ENCODE assay signal across 8 cellular contexts in genomic region chr18:22933958-22934423, GRCh38. TPM values are rescaled to one million over a fixed set of nuclear protein-coding genes. Genes with fewer than 3 reads are reported as not detected.
DNase-seq lines count a peak whose midpoint lies in the region; ATAC-seq, FAIRE-seq and TF ChIP-seq lines count a peak whose summit lies in the region.

No MANE protein-coding gene starts in this region.

- FAIRE-seq in bronchial epithelial cell (lab: Jason Lieb, UNC), result no peak

- H3K4me1 ChIP-seq in BLaER1 treated with 17β-estradiol and CSF1 and Interleukin-3, amounts not matched to agents 10 nM and 100 nM, result peaks cover 18 to 40% (median 31%) of the 10 kb centered on the region in 10 experiments
- peaks cover 60% of the 10 kb centered on the region for H3K4me1 ChIP-seq in KMS-11 (ENCODE audit: low read depth, poor library complexity, severe bottlenecking)
- no peaks in the 10 kb centered on the region for H3K4me1 ChIP-seq in naive thymus-derived CD4-positive, alpha-beta T cell (ENCODE audit: control insufficient read depth in 2 of 2, insufficient read depth in 2 of 2, low read length in 2 of 2)

- no peaks in the 10 kb centered on the region for H3K9me3 Mint-ChIP-seq in naive thymus-derived CD4-positive, alpha-beta T cell

- H3K27ac ChIP-seq in BLaER1 treated with 17β-estradiol and CSF1 and Interleukin-3, amounts not matched to agents 10 nM and 100 nM, result peak overlapping the region in 10 of 11 experiments; percentile 89 to 96 (median 94); a peak in 20 of 22 replicates
- H3K27ac ChIP-seq in KMS-11, result peak overlapping the region; percentile 80
- H3K27ac ChIP-seq in naive thymus-derived CD4-positive, alpha-beta T cell (ENCODE audit: low read depth, low read length), result peak overlapping the region; percentile 86

- H3K4me2 ChIP-seq in BLaER1 treated with 17β-estradiol and CSF1 and Interleukin-3, amounts not matched to agents 10 nM and 100 nM, result peak overlapping the region; percentile 77 to 94 (median 86)
- H3K4me2 ChIP-seq in KMS-11, result peak overlapping the region; percentile 89

- H3K4me3 ChIP-seq in BLaER1 treated with 17β-estradiol and CSF1 and Interleukin-3, amounts not matched to agents 10 nM and 100 nM, result peak overlapping the region; percentile 62 to 88 (median 79)
- H3K4me3 ChIP-seq in KMS-11 (IDR thresholded peaks at IDR 0.05; ENCODE audit: insufficient read depth, low read depth, low read length) (peak overlapping the region; percentile 62), bronchial epithelial cell (ENCODE audit: low read depth, low read length) (peak overlapping the region; percentile 56)
- peak overlapping the region; percentile 92 for H3K4me3 ChIP-seq in naive thymus-derived CD4-positive, alpha-beta T cell (ENCODE audit: low read length)

- POLR2A ChIA-PET in naive thymus-derived CD4-positive, alpha-beta T cell (lab: Charles Lee), result interaction anchor here (1.0 kb wide), 1 partner anchor 9 kb away, joined by 5 read pairs; no protein-coding TSS in a partner anchor

- CTCF ChIA-PET in naive thymus-derived CD4-positive, alpha-beta T cell (lab: Charles Lee), result interaction anchor here (6.4 kb wide), 1 partner anchor 49 kb away, joined by 60 read pairs; no protein-coding TSS in a partner anchor

- DNase-seq in bronchial epithelial cell (ENCODE audit: low read depth) (peak; percentile 20), NCI-H748 (lab: John Stamatoyannopoulos, UW; ENCODE audit: unreplicated experiment) (no peak), NCI-H446 treated with DMSO at 0.1 percent for 48 hours (lab: John Stamatoyannopoulos, UW) (no peak)
- DNase-seq in naive thymus-derived CD4-positive, alpha-beta T cell, result no peak

- H3K36me3 ChIP-seq in BLaER1 treated with 17β-estradiol and CSF1 and Interleukin-3, amounts not matched to agents 10 nM and 100 nM, result peaks cover 10 to 31% (median 25%) of the 10 kb centered on the region in 11 experiments; a peak in 21 of 22 replicates
- peaks cover 5% of the 10 kb centered on the region; the same call in 1 of the 2 replicates for H3K36me3 ChIP-seq in KMS-11 (ENCODE audit: insufficient read depth)
- H3K36me3 ChIP-seq in bronchial epithelial cell (ENCODE audit: control insufficient read depth, insufficient read depth, low read length), result peaks cover 7% of the 10 kb centered on the region
- no peaks in the 10 kb centered on the region for H3K36me3 ChIP-seq in naive thymus-derived CD4-positive, alpha-beta T cell (ENCODE audit: control insufficient read depth in 2 of 3, insufficient read depth in 3 of 3, low read length in 3 of 3)

- peak overlapping the region; percentile 84 to 97 (median 92) for H3K4me3 Mint-ChIP-seq in naive thymus-derived CD4-positive, alpha-beta T cell

- peak overlapping the region in 7 of 9 donors; percentile 67 to 92 (median 85) for H3K27ac Mint-ChIP-seq in naive thymus-derived CD4-positive, alpha-beta T cell

- intact Hi-C loops in naive thymus-derived CD4-positive, alpha-beta T cell (cut with micrococcal nuclease), result loop anchor here (1.0 to 10.0 kb wide), 11 partner anchors 122 to 1491 kb away; partner anchors contain the start of genes NPC1 (in 2 of the 2), RMC1 (in 2 of the 2), IMPACT (in 1 of the 2) and RIOK3 (in 1 of the 2)

- ATAC-seq in GM19455 (IDR thresholded peaks at IDR 0.05; ENCODE audit: unreplicated experiment) (peak; percentile 19), HG02885 (IDR thresholded peaks at IDR 0.05; ENCODE audit: poor library complexity, unreplicated experiment) (no peak)
- ATAC-seq in naive thymus-derived CD4-positive, alpha-beta T cell, result peak; percentile 40

- H3K9me3 ChIP-seq in BLaER1 treated with 17β-estradiol and CSF1 and Interleukin-3, amounts not matched to agents 10 nM and 100 nM (replicated peaks in 1 of 11), result no peaks in the 10 kb centered on the region
- no peaks in the 10 kb centered on the region for H3K9me3 ChIP-seq in naive thymus-derived CD4-positive, alpha-beta T cell (ENCODE audit: control insufficient read depth in 2 of 3, low read length in 3 of 3)

- H2AFZ ChIP-seq in KMS-11 (ENCODE audit: low read depth), result peak overlapping the region; percentile 76

- H4K20me1 ChIP-seq in BLaER1 treated with 17β-estradiol and CSF1 and Interleukin-3, amounts not matched to agents 10 nM and 100 nM, result peaks cover 0 to 17% (median 0%) of the 10 kb centered on the region in 11 experiments; a peak in 4 of 22 replicates
- H4K20me1 ChIP-seq in KMS-11 (ENCODE audit: insufficient read depth), result no peaks in the 10 kb centered on the region

- TF ChIP-seq CTCF in KMS-11 (conservative IDR thresholded peaks at IDR 0.05; ENCODE audit: low read depth, low read length) (no peak), bronchial epithelial cell (IDR thresholded peaks at IDR 0.05; ENCODE audit: insufficient read depth, low read length, severe bottlenecking) (no peak)

- H3K4me1 Mint-ChIP-seq in naive thymus-derived CD4-positive, alpha-beta T cell, result peaks cover 7 to 37% (median 12%) of the 10 kb centered on the region in 7 donors

- peak overlapping the region; percentile 83 to 97 (median 94) for H3K9ac ChIP-seq in BLaER1 treated with 17β-estradiol and CSF1 and Interleukin-3, amounts not matched to agents 10 nM and 100 nM
- peak overlapping the region; percentile 82 for H3K9ac ChIP-seq in KMS-11

- peaks cover 57% of the 10 kb centered on the region; the same call in 1 of the 2 replicates for H3K79me2 ChIP-seq in KMS-11 (ENCODE audit: insufficient read depth, low read depth)

- H3K27me3 ChIP-seq in BLaER1 treated with 17β-estradiol and CSF1 and Interleukin-3, amounts not matched to agents 10 nM and 100 nM, result no peaks in the 10 kb centered on the region
- no peaks in the 10 kb centered on the region for H3K27me3 ChIP-seq in KMS-11 (ENCODE audit: insufficient read depth, low read depth)
- no peaks in the 10 kb centered on the region for H3K27me3 ChIP-seq in bronchial epithelial cell (ENCODE audit: control insufficient read depth, insufficient read depth, low read length)
- no peaks in the 10 kb centered on the region for H3K27me3 ChIP-seq in naive thymus-derived CD4-positive, alpha-beta T cell (ENCODE audit: control insufficient read depth in 2 of 2, insufficient read depth in 2 of 2, low read length in 2 of 2)

- peaks cover 0 to 5% (median 0%) of the 10 kb centered on the region in 5 donors for H3K27me3 Mint-ChIP-seq in naive thymus-derived CD4-positive, alpha-beta T cell

- peaks cover 0 to 5% (median 0%) of the 10 kb centered on the region in 5 donors for H3K36me3 Mint-ChIP-seq in naive thymus-derived CD4-positive, alpha-beta T cell

RNA-seq across cellular contexts. Expression of gene RBBP8, which starts 0.9 kb away (rescaled TPM):
- total RNA-seq in bronchial epithelial cell, result 72.9 and 80.6 TPM in 2 replicates
- total RNA-seq in naive thymus-derived CD4-positive, alpha-beta T cell, result 10 to 100 TPM in 1 of 5 experiments, 1 to 10 TPM in 4; 1.5 to 55.8 (median 2.5) TPM
- 1 to 10 TPM in 1 of 2 donors, under 1 TPM in 1; 0.59 to 1.3 TPM for polyA plus RNA-seq in naive thymus-derived CD4-positive, alpha-beta T cell
